8 cellular contexts compared by ENCODE assay signal in the genomic region with DNA sequence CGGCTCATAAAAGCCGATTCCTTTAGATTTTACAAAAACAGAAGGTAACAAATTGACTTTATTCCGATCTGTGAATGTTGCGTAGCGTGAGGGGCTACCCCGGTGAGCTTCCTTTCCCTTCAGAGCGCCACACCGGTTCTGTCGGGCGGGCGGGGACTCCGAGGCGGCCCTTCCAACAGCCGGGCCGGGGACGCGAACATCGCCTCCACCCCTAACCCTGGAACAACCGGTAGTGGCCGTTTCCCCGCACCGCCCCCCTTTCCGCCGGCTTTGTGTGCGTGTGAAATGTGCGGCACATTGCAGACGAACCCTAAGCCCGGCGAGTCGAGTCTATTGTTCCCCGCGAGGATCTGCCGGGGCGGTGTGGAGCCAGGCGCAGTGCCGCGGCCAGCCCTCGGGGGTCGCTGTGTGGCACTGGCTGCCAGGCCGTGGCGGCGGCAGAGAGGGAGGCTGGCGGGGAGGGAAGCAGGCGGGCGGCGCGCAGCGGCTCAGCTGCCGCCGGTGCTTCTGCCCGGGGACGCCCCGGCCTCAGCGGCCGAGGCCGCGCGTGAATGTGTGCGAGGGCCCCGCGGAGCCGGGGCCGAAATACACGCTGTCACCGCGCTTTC. TPM values are rescaled to one million over a fixed set of nuclear protein-coding genes. Genes with fewer than 3 reads are reported as not detected.
DNase-seq lines count a peak whose midpoint lies in the region; ATAC-seq and TF ChIP-seq lines count a peak whose summit lies in the region.

No MANE protein-coding gene starts in this region.

- CTCF ChIA-PET in activated B cell treated with CpG ODN at 0.5 μM for 24 hours (lab: Charles Lee) = interaction anchor here (0.9 to 6.8 kb wide), 3 partner anchors 14 to 184 kb away, joined by 3 to 77 read pairs (median 38); no protein-coding TSS in a partner anchor

- DNase-seq in AG20443 (ENCODE audit: low spot score) (peak; percentile 92), NCI-H2227 treated with DMSO at 0.1 percent for 48 hours (lab: John Stamatoyannopoulos, UW) (peak; percentile 84), activated B cell treated with CpG ODN at 0.5 μM for 24 hours (peak; percentile 97), caudate nucleus (lab: John Stamatoyannopoulos, UW) (peak; percentile 51 to 98 (median 94)), iris pigment epithelial cell (ENCODE audit: low read depth) (peak; percentile 98)
- DNase-seq in stimulated activated CD4-positive, alpha-beta T cell treated with anti-CD3 and anti-CD28 coated beads, Interleukin-12 subunit alpha, Interleukin-12 subunit beta, amount 100 ng/mL, for 24 hours (ENCODE audit: low read depth in 2 of 2) = peak; percentile 89 to 91

- peak; percentile 60 for TF ChIP-seq CTCF in activated B cell treated with CpG ODN at 0.5 μM for 24 hours (IDR thresholded peaks at IDR 0.05)

- peak overlapping the region; percentile 92 for H3K4me3 Mint-ChIP-seq in activated B cell treated with CpG ODN at 0.5 μM for 24 hours

- POLR2A ChIA-PET in activated B cell treated with CpG ODN at 0.5 μM for 24 hours (lab: Charles Lee) = interaction anchor here (0.6 to 6.2 kb wide), 24 partner anchors 10 to 664 kb away, joined by 3 to 49 read pairs (median 4); partner anchors contain the start of genes ANO6, SCAF11 and SLC38A1

- H3K27ac ChIP-seq in caudate nucleus (ENCODE audit: low read depth, low read length) = peak overlapping the region; percentile 97

- intact Hi-C loops in activated B cell treated with CpG ODN at 0.5 μM for 24 hours (cut with micrococcal nuclease) = loop anchor here (1.0 to 10.0 kb wide), 6 partner anchors 262 to 1979 kb away; partner anchors contain the start of genes ANO6, RPAP3, SCAF11 and SLC38A1

- no peaks in the 10 kb centered on the region for H3K27me3 Mint-ChIP-seq in activated B cell treated with CpG ODN at 0.5 μM for 24 hours

- peaks cover 28% of the 10 kb centered on the region for H3K36me3 Mint-ChIP-seq in activated B cell treated with CpG ODN at 0.5 μM for 24 hours (ENCODE audit: low read depth)

- H3K27ac Mint-ChIP-seq in activated B cell treated with CpG ODN at 0.5 μM for 24 hours = peak overlapping the region; percentile 99

- ATAC-seq in GM19023 (IDR thresholded peaks at IDR 0.05; ENCODE audit: unreplicated experiment) (peak; percentile 58), HG03196 (IDR thresholded peaks at IDR 0.05; ENCODE audit: unreplicated experiment) (peak; percentile 60), activated B cell treated with CpG ODN at 0.5 μM for 24 hours (ENCODE audit: low read depth) (peak; percentile 68)

- peaks cover 41% of the 10 kb centered on the region for H3K4me1 Mint-ChIP-seq in activated B cell treated with CpG ODN at 0.5 μM for 24 hours

- no peaks in the 10 kb centered on the region for H3K9me3 Mint-ChIP-seq in activated B cell treated with CpG ODN at 0.5 μM for 24 hours

RNA-seq across cellular contexts. Expression of gene ARID2, which starts 0.8 kb away (rescaled TPM):
- 44.6 and 48.7 TPM in 2 replicates for total RNA-seq in activated B cell treated with CpG ODN at 0.5 μM for 24 hours

Comparison
In these comparisons a context has a peak if more than half of its experiments do, and no peak if none do; other contexts are left out.
1. Peak in every context shown above with its lines: DNase-seq, ATAC-seq and H3K27ac ChIP-seq.